1 cellular context compared by ENCODE assay signal in genomic region chr5:72587909-72588308, GRCh38.
A peak's percentile ranks its signal among the peaks of the same experiment; 100 is the strongest.
TF ChIP-seq lines count a peak whose summit lies in the region.

No MANE protein-coding gene starts in this region.

TF ChIP-seq in K562, 482 proteins besides CTCF, POLR2A, EP300 and RAD21 (continued from another document and continues in another):
- no peak for TF ChIP-seq CSDE1 (IDR thresholded peaks at IDR 0.05)
- 0 out of 2 replicates have a peak, but pooled peaks have one; percentile 41 for TF ChIP-seq ELF4 (CRISPR knock-in tag; IDR thresholded peaks at IDR 0.05)
- TF ChIP-seq CBFA2T2 (conservative IDR thresholded peaks at IDR 0.05), result peak; percentile 45
- TF ChIP-seq PCBP2 (IDR thresholded peaks at IDR 0.05; ENCODE audit: low read depth, low read length, poor library complexity, severe bottlenecking), result no peak
- no peak for TF ChIP-seq ZEB2 (IDR thresholded peaks at IDR 0.05)
- no peak for TF ChIP-seq ESRRB (CRISPR knock-in tag; IDR thresholded peaks at IDR 0.05; ENCODE audit: borderline replicate concordance)
- TF ChIP-seq ZBTB17 (CRISPR knock-in tag; IDR thresholded peaks at IDR 0.05), result peak; percentile 38; the same call in 1 of the 2 replicates
- TF ChIP-seq, protein P1, sequence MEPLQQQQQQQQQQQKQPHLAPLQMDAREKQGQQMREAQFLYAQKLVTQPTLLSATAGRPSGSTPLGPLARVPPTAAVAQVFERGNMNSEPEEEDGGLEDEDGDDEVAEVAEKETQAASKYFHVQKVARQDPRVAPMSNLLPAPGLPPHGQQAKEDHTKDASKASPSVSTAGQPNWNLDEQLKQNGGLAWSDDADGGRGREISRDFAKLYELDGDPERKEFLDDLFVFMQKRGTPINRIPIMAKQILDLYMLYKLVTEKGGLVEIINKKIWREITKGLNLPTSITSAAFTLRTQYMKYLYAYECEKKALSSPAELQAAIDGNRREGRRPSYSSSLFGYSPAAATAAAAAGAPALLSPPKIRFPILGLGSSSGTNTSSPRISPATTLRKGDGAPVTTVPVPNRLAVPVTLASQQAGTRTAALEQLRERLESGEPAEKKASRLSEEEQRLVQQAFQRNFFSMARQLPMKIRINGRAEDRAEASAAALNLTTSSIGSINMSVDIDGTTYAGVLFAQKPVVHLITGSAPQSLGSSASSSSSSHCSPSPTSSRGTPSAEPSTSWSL (CRISPR knock-in tag; IDR thresholded peaks at IDR 0.05; ENCODE audit: borderline replicate concordance), result no peak
- no peak for TF ChIP-seq TAF15 (IDR thresholded peaks at IDR 0.05; ENCODE audit: low read depth, low read length)
- TF ChIP-seq HMG20A (CRISPR knock-in tag; conservative IDR thresholded peaks at IDR 0.05), result no peak
- TF ChIP-seq TCFL5 (CRISPR knock-in tag; conservative IDR thresholded peaks at IDR 0.05), result no peak
- TF ChIP-seq, protein P2, sequence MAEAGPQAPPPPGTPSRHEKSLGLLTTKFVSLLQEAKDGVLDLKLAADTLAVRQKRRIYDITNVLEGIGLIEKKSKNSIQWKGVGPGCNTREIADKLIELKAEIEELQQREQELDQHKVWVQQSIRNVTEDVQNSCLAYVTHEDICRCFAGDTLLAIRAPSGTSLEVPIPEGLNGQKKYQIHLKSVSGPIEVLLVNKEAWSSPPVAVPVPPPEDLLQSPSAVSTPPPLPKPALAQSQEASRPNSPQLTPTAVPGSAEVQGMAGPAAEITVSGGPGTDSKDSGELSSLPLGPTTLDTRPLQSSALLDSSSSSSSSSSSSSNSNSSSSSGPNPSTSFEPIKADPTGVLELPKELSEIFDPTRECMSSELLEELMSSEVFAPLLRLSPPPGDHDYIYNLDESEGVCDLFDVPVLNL (CRISPR knock-in tag; IDR thresholded peaks at IDR 0.05; ENCODE audit: low read depth), result no peak
- 0 out of 2 replicates have a peak, but pooled peaks have one; percentile 18 for TF ChIP-seq PKNOX1 (IDR thresholded peaks at IDR 0.05)
- TF ChIP-seq U2AF2 (optimal IDR thresholded peaks at IDR 0.05; ENCODE audit: low read depth, low read length), result no peak
- TF ChIP-seq, protein P3, sequence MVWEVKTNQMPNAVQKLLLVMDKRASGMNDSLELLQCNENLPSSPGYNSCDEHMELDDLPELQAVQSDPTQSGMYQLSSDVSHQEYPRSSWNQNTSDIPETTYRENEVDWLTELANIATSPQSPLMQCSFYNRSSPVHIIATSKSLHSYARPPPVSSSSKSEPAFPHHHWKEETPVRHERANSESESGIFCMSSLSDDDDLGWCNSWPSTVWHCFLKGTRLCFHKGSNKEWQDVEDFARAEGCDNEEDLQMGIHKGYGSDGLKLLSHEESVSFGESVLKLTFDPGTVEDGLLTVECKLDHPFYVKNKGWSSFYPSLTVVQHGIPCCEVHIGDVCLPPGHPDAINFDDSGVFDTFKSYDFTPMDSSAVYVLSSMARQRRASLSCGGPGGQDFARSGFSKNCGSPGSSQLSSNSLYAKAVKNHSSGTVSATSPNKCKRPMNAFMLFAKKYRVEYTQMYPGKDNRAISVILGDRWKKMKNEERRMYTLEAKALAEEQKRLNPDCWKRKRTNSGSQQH (CRISPR knock-in tag; IDR thresholded peaks at IDR 0.05), result no peak
- TF ChIP-seq ZSCAN29 (IDR thresholded peaks at IDR 0.05), result no peak
- peak; percentile 77; the same call in 1 of the 2 replicates for TF ChIP-seq EHMT2 (IDR thresholded peaks at IDR 0.05)
- no peak for TF ChIP-seq RBM25 (IDR thresholded peaks at IDR 0.05; ENCODE audit: low read depth, low read length, severe bottlenecking)
- no peak for TF ChIP-seq SMARCA5 (IDR thresholded peaks at IDR 0.05)
- peak; percentile 66; the same call in 1 of the 2 replicates for TF ChIP-seq SPI1 (IDR thresholded peaks at IDR 0.05; ENCODE audit: borderline replicate concordance, low read depth, low read length)
- TF ChIP-seq ETV1 (tag; conservative IDR thresholded peaks at IDR 0.05; ENCODE audit: low read depth), result peak; percentile 64; the same call in 1 of the 2 replicates
- TF ChIP-seq, protein P4, sequence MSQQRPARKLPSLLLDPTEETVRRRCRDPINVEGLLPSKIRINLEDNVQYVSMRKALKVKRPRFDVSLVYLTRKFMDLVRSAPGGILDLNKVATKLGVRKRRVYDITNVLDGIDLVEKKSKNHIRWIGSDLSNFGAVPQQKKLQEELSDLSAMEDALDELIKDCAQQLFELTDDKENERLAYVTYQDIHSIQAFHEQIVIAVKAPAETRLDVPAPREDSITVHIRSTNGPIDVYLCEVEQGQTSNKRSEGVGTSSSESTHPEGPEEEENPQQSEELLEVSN (IDR thresholded peaks at IDR 0.05; ENCODE audit: borderline replicate concordance in 1 of 2, extremely low read depth in 1 of 2, insufficient read depth in 1 of 2, insufficient read length in 1 of 2, low read depth in 1 of 2, low read length in 1 of 2, poor library complexity in 1 of 2, severe bottlenecking in 1 of 2), result peak; percentile 57 to 66
- 0 out of 2 replicates have a peak, but pooled peaks have one; percentile 60 for TF ChIP-seq ZNF644 (tag; IDR thresholded peaks at IDR 0.05; ENCODE audit: low read depth)
- no peak for TF ChIP-seq NCOA1 (IDR thresholded peaks at IDR 0.05; ENCODE audit: low read depth)
- no peak for TF ChIP-seq MAFF (IDR thresholded peaks at IDR 0.05; ENCODE audit: low read length)
- TF ChIP-seq NONO (IDR thresholded peaks at IDR 0.05; ENCODE audit: low read depth in 2 of 2, low read length in 1 of 2), result no peak
- TF ChIP-seq ZFPM2 (CRISPR knock-in tag; IDR thresholded peaks at IDR 0.05), result no peak
- TF ChIP-seq, protein P5, sequence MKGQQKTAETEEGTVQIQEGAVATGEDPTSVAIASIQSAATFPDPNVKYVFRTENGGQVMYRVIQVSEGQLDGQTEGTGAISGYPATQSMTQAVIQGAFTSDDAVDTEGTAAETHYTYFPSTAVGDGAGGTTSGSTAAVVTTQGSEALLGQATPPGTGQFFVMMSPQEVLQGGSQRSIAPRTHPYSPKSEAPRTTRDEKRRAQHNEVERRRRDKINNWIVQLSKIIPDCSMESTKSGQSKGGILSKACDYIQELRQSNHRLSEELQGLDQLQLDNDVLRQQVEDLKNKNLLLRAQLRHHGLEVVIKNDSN (CRISPR knock-in tag; IDR thresholded peaks at IDR 0.05), result peak; percentile 76
- TF ChIP-seq ZKSCAN3 (CRISPR knock-in tag; IDR thresholded peaks at IDR 0.05), result no peak
- TF ChIP-seq HEY1 (CRISPR knock-in tag; IDR thresholded peaks at IDR 0.05; ENCODE audit: borderline replicate concordance), result no peak
- TF ChIP-seq CREB3L1 (IDR thresholded peaks at IDR 0.05; ENCODE audit: borderline replicate concordance, low read depth), result no peak
- TF ChIP-seq KAT8 (IDR thresholded peaks at IDR 0.05; ENCODE audit: low read depth), result no peak
- no peak for TF ChIP-seq ATF7 (IDR thresholded peaks at IDR 0.05)
- TF ChIP-seq ERF (CRISPR knock-in tag; IDR thresholded peaks at IDR 0.05), result peak; percentile 82; the same call in 1 of the 2 replicates
- TF ChIP-seq CXXC5 (CRISPR knock-in tag; IDR thresholded peaks at IDR 0.05), result peak; percentile 66
- TF ChIP-seq SMARCB1 (IDR thresholded peaks at IDR 0.05; ENCODE audit: insufficient read length, low read depth), result no peak
- no peak for TF ChIP-seq RUNX1 (IDR thresholded peaks at IDR 0.05; ENCODE audit: low read depth)
- TF ChIP-seq THRA (IDR thresholded peaks at IDR 0.05), result no peak
- no peak for TF ChIP-seq SLC30A9 (CRISPR knock-in tag; IDR thresholded peaks at IDR 0.05)
- no peak for TF ChIP-seq MEF2A (IDR thresholded peaks at IDR 0.05; ENCODE audit: control insufficient read depth, low read depth, low read length)
- no peak for TF ChIP-seq RBM14 (IDR thresholded peaks at IDR 0.05; ENCODE audit: borderline replicate concordance, insufficient read depth, low read depth, low read length)
- no peak for TF ChIP-seq KDM2B (CRISPR knock-in tag; IDR thresholded peaks at IDR 0.05)
- TF ChIP-seq YY1 (IDR thresholded peaks at IDR 0.05; ENCODE audit: borderline replicate concordance in 1 of 3, control insufficient read depth in 1 of 3, extremely low read depth in 1 of 3, insufficient read depth in 3 of 3, insufficient read length in 1 of 3, insufficient replicate concordance in 2 of 3, low read depth in 1 of 3, low read length in 2 of 3), result peak in 1 of 3 experiments; percentile 62
- no peak for TF ChIP-seq GATA2 (CRISPR knock-in tag; IDR thresholded peaks at IDR 0.05)
- TF ChIP-seq CEBPG (CRISPR knock-in tag; IDR thresholded peaks at IDR 0.05), result no peak
- TF ChIP-seq CEBPG (tag; conservative IDR thresholded peaks at IDR 0.05 in 1 of 2, IDR thresholded peaks at IDR 0.05 in 1 of 2), result no peak
- TF ChIP-seq SIN3A (IDR thresholded peaks at IDR 0.05; ENCODE audit: borderline replicate concordance in 2 of 2, control insufficient read depth in 1 of 2, low read depth in 2 of 2, low read length in 2 of 2), result no peak
- TF ChIP-seq ZNF445 (CRISPR knock-in tag; IDR thresholded peaks at IDR 0.05; ENCODE audit: low read depth), result no peak
- TF ChIP-seq SREBF2 (CRISPR knock-in tag; IDR thresholded peaks at IDR 0.05), result no peak
- TF ChIP-seq, protein P6, sequence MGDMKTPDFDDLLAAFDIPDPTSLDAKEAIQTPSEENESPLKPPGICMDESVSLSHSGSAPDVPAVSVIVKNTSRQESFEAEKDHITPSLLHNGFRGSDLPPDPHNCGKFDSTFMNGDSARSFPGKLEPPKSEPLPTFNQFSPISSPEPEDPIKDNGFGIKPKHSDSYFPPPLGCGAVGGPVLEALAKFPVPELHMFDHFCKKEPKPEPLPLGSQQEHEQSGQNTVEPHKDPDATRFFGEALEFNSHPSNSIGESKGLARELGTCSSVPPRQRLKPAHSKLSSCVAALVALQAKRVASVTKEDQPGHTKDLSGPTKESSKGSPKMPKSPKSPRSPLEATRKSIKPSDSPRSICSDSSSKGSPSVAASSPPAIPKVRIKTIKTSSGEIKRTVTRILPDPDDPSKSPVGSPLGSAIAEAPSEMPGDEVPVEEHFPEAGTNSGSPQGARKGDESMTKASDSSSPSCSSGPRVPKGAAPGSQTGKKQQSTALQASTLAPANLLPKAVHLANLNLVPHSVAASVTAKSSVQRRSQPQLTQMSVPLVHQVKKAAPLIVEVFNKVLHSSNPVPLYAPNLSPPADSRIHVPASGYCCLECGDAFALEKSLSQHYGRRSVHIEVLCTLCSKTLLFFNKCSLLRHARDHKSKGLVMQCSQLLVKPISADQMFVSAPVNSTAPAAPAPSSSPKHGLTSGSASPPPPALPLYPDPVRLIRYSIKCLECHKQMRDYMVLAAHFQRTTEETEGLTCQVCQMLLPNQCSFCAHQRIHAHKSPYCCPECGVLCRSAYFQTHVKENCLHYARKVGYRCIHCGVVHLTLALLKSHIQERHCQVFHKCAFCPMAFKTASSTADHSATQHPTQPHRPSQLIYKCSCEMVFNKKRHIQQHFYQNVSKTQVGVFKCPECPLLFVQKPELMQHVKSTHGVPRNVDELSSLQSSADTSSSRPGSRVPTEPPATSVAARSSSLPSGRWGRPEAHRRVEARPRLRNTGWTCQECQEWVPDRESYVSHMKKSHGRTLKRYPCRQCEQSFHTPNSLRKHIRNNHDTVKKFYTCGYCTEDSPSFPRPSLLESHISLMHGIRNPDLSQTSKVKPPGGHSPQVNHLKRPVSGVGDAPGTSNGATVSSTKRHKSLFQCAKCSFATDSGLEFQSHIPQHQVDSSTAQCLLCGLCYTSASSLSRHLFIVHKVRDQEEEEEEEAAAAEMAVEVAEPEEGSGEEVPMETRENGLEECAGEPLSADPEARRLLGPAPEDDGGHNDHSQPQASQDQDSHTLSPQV (IDR thresholded peaks at IDR 0.05), result peak; percentile 90
- no peak for TF ChIP-seq HMBOX1 (IDR thresholded peaks at IDR 0.05)
- TF ChIP-seq CEBPB (tag; IDR thresholded peaks at IDR 0.05), result no peak
- TF ChIP-seq SRSF7 (optimal IDR thresholded peaks at IDR 0.05; ENCODE audit: low read depth, low read length), result no peak
- TF ChIP-seq, protein P7, sequence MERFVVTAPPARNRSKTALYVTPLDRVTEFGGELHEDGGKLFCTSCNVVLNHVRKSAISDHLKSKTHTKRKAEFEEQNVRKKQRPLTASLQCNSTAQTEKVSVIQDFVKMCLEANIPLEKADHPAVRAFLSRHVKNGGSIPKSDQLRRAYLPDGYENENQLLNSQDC (CRISPR knock-in tag; IDR thresholded peaks at IDR 0.05), result no peak
